8 cellular contexts compared by ENCODE assay signal in the genomic region with DNA sequence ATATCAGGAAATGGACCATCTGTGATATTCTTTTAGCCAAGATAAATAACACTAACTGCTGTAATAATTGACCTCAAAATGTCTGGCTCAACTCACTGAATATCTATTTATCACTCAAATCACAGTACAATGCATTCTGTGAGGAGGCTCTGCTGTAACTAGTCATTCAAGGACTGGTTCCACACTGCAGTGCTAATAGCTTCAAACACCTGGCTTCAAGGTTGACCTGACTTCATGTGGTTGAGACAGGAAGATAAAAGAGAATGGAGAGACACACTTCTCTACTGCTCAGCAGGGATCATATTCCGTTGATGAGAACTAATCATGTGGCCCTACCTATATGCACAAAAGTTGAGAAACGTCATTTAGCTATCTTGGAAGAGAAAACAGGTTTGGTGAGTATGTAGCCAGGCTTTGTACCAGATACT. TPM values are rescaled to one million over a fixed set of nuclear protein-coding genes. Genes with fewer than 3 reads are reported as not detected.
DNase-seq lines count a peak whose midpoint lies in the region; ATAC-seq and TF ChIP-seq lines count a peak whose summit lies in the region.

No MANE protein-coding gene starts in this region.

- peak; percentile 49 for ATAC-seq in GM19395 (IDR thresholded peaks at IDR 0.05; ENCODE audit: unreplicated experiment)
- ATAC-seq in HG03432 (IDR thresholded peaks at IDR 0.05; ENCODE audit: unreplicated experiment), result peak; percentile 28
- ATAC-seq in GM21786 (IDR thresholded peaks at IDR 0.05; ENCODE audit: unreplicated experiment), result no peak
- ATAC-seq in HG03095 (IDR thresholded peaks at IDR 0.05; ENCODE audit: unreplicated experiment), result no peak

- H3K36me3 ChIP-seq in SJSA1, result peaks cover 15% of the 10 kb centered on the region; the same call in 1 of the 2 replicates
- no peaks in the 10 kb centered on the region for H3K36me3 ChIP-seq in rectal smooth muscle tissue (ENCODE audit: control insufficient read depth, insufficient read depth, low read length)
- no peaks in the 10 kb centered on the region for H3K36me3 ChIP-seq in A673 (ENCODE audit: insufficient read depth, low read length, poor library complexity, severe bottlenecking)

- H3K4me3 ChIP-seq in SJSA1 (no peak overlapping the region), rectal smooth muscle tissue (ENCODE audit: low read length) (no peak overlapping the region), A673 (ENCODE audit: low read depth, low read length, poor library complexity, severe bottlenecking) (no peak overlapping the region)

- no peak overlapping the region for H3K9ac ChIP-seq in rectal smooth muscle tissue (ENCODE audit: low read length)

- no peak for TF ChIP-seq CTCF in A673 (conservative IDR thresholded peaks at IDR 0.05; ENCODE audit: low read depth, low read length)

- H3K4me1 ChIP-seq in SJSA1 (replicated peaks) (peaks cover 73% of the 10 kb centered on the region), rectal smooth muscle tissue (ENCODE audit: control insufficient read depth, insufficient read depth, low read length) (peaks cover 9% of the 10 kb centered on the region), A673 (ENCODE audit: insufficient read depth, low read length, poor library complexity, severe bottlenecking) (peaks cover 14% of the 10 kb centered on the region)

- H3K9me3 ChIP-seq in SJSA1 (replicated peaks), result no peaks in the 10 kb centered on the region
- no peaks in the 10 kb centered on the region for H3K9me3 ChIP-seq in A673 (ENCODE audit: low read depth, low read length, poor library complexity, severe bottlenecking)

- H3K27me3 ChIP-seq in SJSA1 (replicated peaks), result no peaks in the 10 kb centered on the region
- no peaks in the 10 kb centered on the region for H3K27me3 ChIP-seq in rectal smooth muscle tissue (ENCODE audit: control insufficient read depth, insufficient read depth, low read length)
- H3K27me3 ChIP-seq in A673 (replicated peaks; ENCODE audit: insufficient read depth, low read depth, low read length, poor library complexity), result no peaks in the 10 kb centered on the region

- CTCF ChIA-PET in A673 (lab: Charles Lee), result no interaction called here

- intact Hi-C loops in A673 (cut with micrococcal nuclease; ENCODE audit: unreplicated experiment), result no loop called here

- POLR2A ChIA-PET in A673 (lab: Charles Lee; ENCODE audit: low non-redundant PET), result no interaction called here

- peak overlapping the region; percentile 61; the same call in 1 of the 2 replicates for H3K27ac ChIP-seq in SJSA1
- H3K27ac ChIP-seq in rectal smooth muscle tissue (ENCODE audit: low read depth, low read length), result peak overlapping the region; percentile 22
- no peak overlapping the region for H3K27ac ChIP-seq in A673 (ENCODE audit: low read depth, low read length, poor library complexity, severe bottlenecking)

- no TSS peak for BruUV-seq in A673 (replicated peaks; lab: Mats Ljungman, UMichigan)

- DNase-seq in SJSA1 (ENCODE audit: low read depth in 1 of 2, low spot score in 2 of 2), result no peak
- no peak for DNase-seq in A673 (ENCODE audit: low spot score)
- no peak for DNase-seq in NCI-H1436 (lab: John Stamatoyannopoulos, UW)

RNA-seq across cellular contexts. Expression of a gene that starts 3.4 kb away (rescaled TPM):
- total RNA-seq in SJSA1 (2014; rRNA removed; shearing (Covaris generic)), result 121 and 175 TPM in 2 replicates
- total RNA-seq in A673 (2021), result 29.6 and 40.5 TPM in 2 replicates

RNA-seq across cellular contexts. Expression of a gene that starts 45.0 kb away (rescaled TPM):
- 0.56 and 1.4 TPM in 2 replicates for total RNA-seq in SJSA1 (2014; rRNA removed; shearing (Covaris generic))
- not detected in 2 replicates for total RNA-seq in A673 (2021)

Comparison
In these comparisons a context has a peak if more than half of its experiments do, and no peak if none do; other contexts are left out.
1. ATAC-seq: peak in GM19395 (single experiment) and HG03432 (single experiment); none in GM21786 (single experiment) and HG03095 (single experiment).